Comparison of ENCODE assay signal across 14 cellular contexts in the genomic region with DNA sequence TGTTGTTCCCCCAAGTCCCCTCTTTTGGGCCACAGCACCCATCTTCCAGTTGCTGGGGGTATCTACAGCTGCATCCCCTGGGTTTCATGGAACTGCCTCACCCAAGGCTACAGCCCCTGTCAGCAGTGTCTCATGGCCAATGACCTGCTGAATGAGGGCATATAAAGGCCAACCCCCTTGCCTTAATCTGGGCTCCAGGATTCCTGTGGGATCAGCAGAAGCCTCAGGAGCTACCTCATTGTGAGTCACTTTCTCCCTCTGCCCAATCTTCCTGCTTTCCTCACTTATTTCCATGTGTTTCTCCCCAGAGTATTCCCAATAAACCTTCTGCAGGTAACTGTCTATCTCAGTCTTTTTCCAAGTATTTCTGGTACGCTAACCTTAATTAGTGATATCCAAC. TPM values are rescaled to one million over a fixed set of nuclear protein-coding genes. Genes with fewer than 3 reads are reported as not detected.
DNase-seq lines count a peak whose midpoint lies in the region; ATAC-seq and TF ChIP-seq lines count a peak whose summit lies in the region.
"Had no signal": no experiment of that assay in that cellular context is flagged by ENCODE, and none has a peak within 500 bp of the region (broad histone marks: within the 10 kb centered on the region; RNA-seq: fewer than 3 reads in every experiment).

No MANE protein-coding gene starts in this region.

- H3K4me3 ChIP-seq in breast epithelium: no peak overlapping the region
- H3K4me3 ChIP-seq in fibroblast of pulmonary artery (replicated peaks; ENCODE audit: low read depth, low read length): no peak overlapping the region
- H3K4me3 ChIP-seq in effector memory CD4-positive, alpha-beta T cell (ENCODE audit: insufficient read depth, low read depth, low read length, poor library complexity, severe bottlenecking): no peak overlapping the region
- H3K4me3 ChIP-seq: smooth muscle cell had no signal

- DNase-seq in MCF 10A (ENCODE audit: unreplicated experiment): peak; percentile 74
- DNase-seq in breast epithelium (ENCODE audit: low spot score in 2 of 2): no peak
- peak; percentile 0 for DNase-seq in SK-MEL-5 (ENCODE audit: low read depth, low spot score)
- DNase-seq in fibroblast of pulmonary artery (ENCODE audit: low read depth): peak; percentile 58
- DNase-seq in glutamatergic neuron: no peak
- no peak for DNase-seq in NCI-H2227 (lab: John Stamatoyannopoulos, UW; ENCODE audit: unreplicated experiment)
- DNase-seq in effector memory CD4-positive, alpha-beta T cell: no peak
- DNase-seq: activated naive CD4-positive, alpha-beta T cell; NCI-H1105 treated with DMSO at 0.1 percent for 48 hours; Right ventricle myocardium superior; substantia nigra had no signal

- no TSS peak for BruUV-seq in MCF 10A (replicated peaks; lab: Mats Ljungman, UMichigan)

- CTCF ChIA-PET in MCF 10A (lab: Yijun Ruan, JAX): interaction anchor here (0.7 to 1.8 kb wide), 7 partner anchors 12 to 89 kb away, joined by 3 to 11 read pairs (median 5); no protein-coding TSS in a partner anchor

- no peak for ATAC-seq in HG03045 (IDR thresholded peaks at IDR 0.05; ENCODE audit: unreplicated experiment)

- no peaks in the 10 kb centered on the region for H3K4me1 ChIP-seq in breast epithelium
- no peaks in the 10 kb centered on the region for H3K4me1 ChIP-seq in effector memory CD4-positive, alpha-beta T cell (ENCODE audit: control insufficient read depth, insufficient read depth, low read length, poor library complexity, severe bottlenecking)

- intact Hi-C loops in MCF 10A (cut with micrococcal nuclease): no loop called here
- intact Hi-C loops in breast epithelium (cut with DNase I; ENCODE audit: low total_unique reads): no loop called here

- H3K36me3 Mint-ChIP-seq in MCF 10A (ENCODE audit: insufficient read depth, unreplicated experiment): no peaks in the 10 kb centered on the region
- H3K36me3 Mint-ChIP-seq in glutamatergic neuron (ENCODE audit: unreplicated experiment): no peaks in the 10 kb centered on the region

- H3K4me1 Mint-ChIP-seq in MCF 10A (ENCODE audit: insufficient read depth, unreplicated experiment) (peaks cover 41% of the 10 kb centered on the region), glutamatergic neuron (ENCODE audit: low read depth, unreplicated experiment) (no peaks in the 10 kb centered on the region)

- H3K27ac Mint-ChIP-seq in MCF 10A (ENCODE audit: low read depth, unreplicated experiment) (peak overlapping the region; percentile 70), glutamatergic neuron (ENCODE audit: unreplicated experiment) (no peak overlapping the region)

- TF ChIP-seq CTCF in MCF 10A (IDR thresholded peaks at IDR 0.05; ENCODE audit: unreplicated experiment): no peak
- no peak for TF ChIP-seq CTCF in breast epithelium (IDR thresholded peaks at IDR 0.05)
- no peak for TF ChIP-seq CTCF in fibroblast of pulmonary artery (IDR thresholded peaks at IDR 0.05; ENCODE audit: low read length, missing control alignments)
- TF ChIP-seq CTCF in glutamatergic neuron (IDR thresholded peaks at IDR 0.05; ENCODE audit: partially characterized antibody, unreplicated experiment): no peak

- H3K4me3 Mint-ChIP-seq in MCF 10A (ENCODE audit: unreplicated experiment) (no peak overlapping the region), glutamatergic neuron (ENCODE audit: unreplicated experiment) (no peak overlapping the region)

- no peaks in the 10 kb centered on the region for H3K27me3 Mint-ChIP-seq in MCF 10A (ENCODE audit: insufficient read depth, unreplicated experiment)
- no peaks in the 10 kb centered on the region for H3K27me3 Mint-ChIP-seq in glutamatergic neuron (ENCODE audit: unreplicated experiment)

- H3K9me3 Mint-ChIP-seq in MCF 10A (ENCODE audit: unreplicated experiment) (peaks cover 7% of the 10 kb centered on the region), glutamatergic neuron (ENCODE audit: unreplicated experiment) (no peaks in the 10 kb centered on the region)

- no peaks in the 10 kb centered on the region for H3K9me3 ChIP-seq in breast epithelium
- no peaks in the 10 kb centered on the region for H3K9me3 ChIP-seq in effector memory CD4-positive, alpha-beta T cell (ENCODE audit: control insufficient read depth, low read length)

- POLR2A ChIA-PET in MCF 10A (lab: Yijun Ruan, JAX): interaction anchor here (0.5 to 2.7 kb wide), 6 partner anchors 8 to 85 kb away, joined by 3 to 9 read pairs (median 3); no protein-coding TSS in a partner anchor

- TF ChIP-seq POLR2A in breast epithelium (IDR thresholded peaks at IDR 0.05): no peak

- peaks cover 0 to 2% of the 10 kb centered on the region in 2 donors for H3K27me3 ChIP-seq in breast epithelium
- no peaks in the 10 kb centered on the region for H3K27me3 ChIP-seq in effector memory CD4-positive, alpha-beta T cell (replicated peaks; ENCODE audit: control insufficient read depth, insufficient read depth, low read length, poor library complexity, severe bottlenecking)

- no peak overlapping the region for H3K27ac ChIP-seq in breast epithelium
- H3K27ac ChIP-seq in effector memory CD4-positive, alpha-beta T cell (ENCODE audit: insufficient read depth, low read length, poor library complexity, severe bottlenecking): no peak overlapping the region

- no peaks in the 10 kb centered on the region for H3K36me3 ChIP-seq in breast epithelium
- H3K36me3 ChIP-seq in effector memory CD4-positive, alpha-beta T cell (ENCODE audit: control insufficient read depth, insufficient read depth, low read length): no peaks in the 10 kb centered on the region

- in situ Hi-C loops in SK-MEL-5 (cut with HindIII; ENCODE audit: low pct_unique_long_range_greater_than_20kb, low sequenced_read_pairs): no loop called here

RNA-seq across cellular contexts. Expression of gene SYT14, which starts 37.3 kb away (rescaled TPM):
- total RNA-seq in MCF 10A (2022) (0.79 and 1.4 TPM in 2 replicates), breast epithelium (under 1 TPM in 1 of 3 donors, not detected in 2; 0.73 TPM), glutamatergic neuron (ENCODE audit: unreplicated experiment) (18.1 TPM)
- 14.7 TPM in 2 replicates for total RNA-seq in SK-MEL-5 (2014; rRNA removed; shearing (Covaris generic))
- 2.7 and 3.4 TPM in 2 replicates for polyA plus RNA-seq in SK-MEL-5 (2015; cell fraction: cytosol; rRNA removed)
- polyA plus RNA-seq in SK-MEL-5 (2015; cell fraction: nucleus; rRNA removed): 5.3 and 6.4 TPM in 2 replicates
- total RNA-seq: lung microvascular endothelial cell, Right ventricle myocardium superior had no signal
- polyA plus RNA-seq: smooth muscle cell had no signal

Comparison
In these comparisons a context has a peak if more than half of its experiments do, and no peak if none do; other contexts are left out.
1. DNase-seq: peak in MCF 10A (single experiment), SK-MEL-5 (single experiment) and fibroblast of pulmonary artery (single experiment); none in breast epithelium (0 of 2), glutamatergic neuron (single experiment), NCI-H2227 (single experiment) and effector memory CD4-positive, alpha-beta T cell (0 of 3).